ENCODE assay signal across 1 cellular context in genomic region chr14:103099081-103099732, GRCh38.
A peak's percentile ranks its signal among the peaks of the same experiment; 100 is the strongest.
TF ChIP-seq lines count a peak whose summit lies in the region.

No MANE protein-coding gene starts in this region.

TF ChIP-seq in HepG2, 621 proteins besides CTCF, POLR2A, EP300 and RAD21 (continued from another document):
- TF ChIP-seq ZNF704 (CRISPR knock-in tag; IDR thresholded peaks at IDR 0.05; ENCODE audit: borderline replicate concordance) = no peak
- peak; percentile 50; the same call in 1 of the 2 replicates for TF ChIP-seq RERE (CRISPR knock-in tag; IDR thresholded peaks at IDR 0.05; ENCODE audit: low read depth)
- TF ChIP-seq ZNF512 (CRISPR knock-in tag; IDR thresholded peaks at IDR 0.05) = no peak
- TF ChIP-seq HMGXB3 (CRISPR knock-in tag; IDR thresholded peaks at IDR 0.05; ENCODE audit: borderline replicate concordance) = peak; percentile 57
- TF ChIP-seq HDAC1 (CRISPR knock-in tag; IDR thresholded peaks at IDR 0.05) = peak; percentile 10; the same call in 1 of the 2 replicates
- TF ChIP-seq MAF1 (CRISPR knock-in tag; IDR thresholded peaks at IDR 0.05; ENCODE audit: borderline replicate concordance) = peak; percentile 80; the same call in 1 of the 2 replicates
- TF ChIP-seq ZFX (CRISPR knock-in tag; IDR thresholded peaks at IDR 0.05; ENCODE audit: low read depth) = peak; percentile 89
- TF ChIP-seq PATZ1 (CRISPR knock-in tag; IDR thresholded peaks at IDR 0.05) = peak; percentile 100
- TF ChIP-seq ZNF142 (CRISPR knock-in tag; IDR thresholded peaks at IDR 0.05) = 0 out of 2 replicates have a peak, but pooled peaks have one; percentile 58
- no peak for TF ChIP-seq JARID2 (CRISPR knock-in tag; IDR thresholded peaks at IDR 0.05; ENCODE audit: insufficient replicate concordance)
